ENCODE assay signal across 17 cellular contexts in genomic region chr2:1539441-1539840, GRCh38.
"Had no signal": no experiment of that assay in that cellular context is flagged by ENCODE, and none has a peak within 500 bp of the region (broad histone marks: within the 10 kb centered on the region; RNA-seq: fewer than 3 reads in every experiment).

No MANE protein-coding gene starts in this region.

- H3K27ac ChIP-seq: SJSA1, SK-N-MC had no signal

- H3K27me3 ChIP-seq: SJSA1 had no signal

- H3K4me3 ChIP-seq: SJSA1, SK-N-MC had no signal

- DNase-seq: IMR-90, Karpas-422, KG1, MM.1S, NCI-H187, NCI-H2029, NCI-H2081 treated with DMSO at 0.1 percent for 48 hours, NCI-H226, NCI-H524 treated with DMSO at 0.1 percent for 48 hours, NCI-H69, NCI-H774, Right ventricle myocardium superior, SIG-M5 had no signal

- FAIRE-seq: HepG2, RCC 7860 had no signal

- H3K36me3 ChIP-seq: SJSA1 had no signal

- H3K9me3 ChIP-seq: SJSA1 had no signal
